In the genomic region with DNA sequence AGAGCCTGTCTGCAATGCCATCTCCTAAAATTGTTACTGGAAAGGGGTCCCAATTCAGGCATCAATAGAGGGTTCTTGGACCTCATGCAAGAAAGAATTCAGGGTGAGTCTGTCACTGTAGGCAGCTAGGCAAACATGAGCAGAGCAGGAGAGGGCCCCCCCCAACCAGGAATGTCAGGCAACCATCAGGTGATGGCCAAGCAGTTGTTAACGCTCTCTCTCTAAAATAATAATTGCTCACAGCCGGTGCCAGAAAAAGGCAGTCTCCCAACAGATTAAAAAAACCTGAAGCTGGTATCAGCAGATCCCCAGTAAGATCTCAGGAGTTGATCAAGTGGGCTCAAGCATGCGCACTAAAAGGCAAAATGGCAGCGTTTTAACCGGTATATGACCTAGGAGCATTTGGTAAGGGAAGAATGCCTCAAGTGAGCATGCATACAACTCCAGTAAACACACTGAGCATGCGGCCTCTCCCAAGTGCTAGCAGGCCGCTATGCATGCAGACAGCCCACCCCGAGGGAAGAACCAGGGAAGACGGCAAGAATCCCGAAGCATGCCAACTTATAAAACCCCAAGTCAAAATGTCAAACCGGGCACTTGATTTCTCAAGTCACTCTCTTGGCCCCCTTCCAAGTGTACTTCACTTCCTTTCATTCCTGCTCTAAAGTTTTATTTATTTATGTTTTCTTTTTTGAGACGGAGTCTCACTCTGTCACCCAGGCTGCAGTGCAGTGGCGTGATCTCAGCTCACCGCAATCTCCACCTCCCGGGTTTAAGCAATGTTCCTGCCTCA, we compare ENCODE assay signal across 1 cellular context.
A peak's percentile ranks its signal among the peaks of the same experiment; 100 is the strongest.
TF ChIP-seq lines count a peak whose summit lies in the region.

No MANE protein-coding gene starts in this region.

TF ChIP-seq in H1, 55 proteins besides CTCF, POLR2A, EP300 and RAD21:
- TF ChIP-seq SRF (IDR thresholded peaks at IDR 0.05; ENCODE audit: low read depth, low read length), result no peak
- no peak for TF ChIP-seq TAF7 (optimal IDR thresholded peaks at IDR 0.05; ENCODE audit: borderline replicate concordance, low read depth, low read length)
- TF ChIP-seq, protein P1, sequence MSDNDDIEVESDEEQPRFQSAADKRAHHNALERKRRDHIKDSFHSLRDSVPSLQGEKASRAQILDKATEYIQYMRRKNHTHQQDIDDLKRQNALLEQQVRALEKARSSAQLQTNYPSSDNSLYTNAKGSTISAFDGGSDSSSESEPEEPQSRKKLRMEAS (IDR thresholded peaks at IDR 0.05), result peak; percentile 48; the same call in 1 of the 2 replicates
- TF ChIP-seq E2F6 (IDR thresholded peaks at IDR 0.05), result 0 out of 2 replicates have a peak, but pooled peaks have one; percentile 18
- no peak for TF ChIP-seq SP2 (IDR thresholded peaks at IDR 0.05; ENCODE audit: low read length)
- TF ChIP-seq SUZ12 (IDR thresholded peaks at IDR 0.05; ENCODE audit: low read length), result no peak
- TF ChIP-seq ZNF274 (IDR thresholded peaks at IDR 0.05; ENCODE audit: borderline replicate concordance, extremely low read depth, low read length), result no peak
- TF ChIP-seq BRCA1 (IDR thresholded peaks at IDR 0.05; ENCODE audit: low read depth, low read length), result no peak
- no peak for TF ChIP-seq RXRA (IDR thresholded peaks at IDR 0.05; ENCODE audit: insufficient read depth, low read depth, low read length)
- no peak for TF ChIP-seq CBX8 (IDR thresholded peaks at IDR 0.05; ENCODE audit: borderline replicate concordance, low read depth, low read length)
- TF ChIP-seq, protein P2, sequence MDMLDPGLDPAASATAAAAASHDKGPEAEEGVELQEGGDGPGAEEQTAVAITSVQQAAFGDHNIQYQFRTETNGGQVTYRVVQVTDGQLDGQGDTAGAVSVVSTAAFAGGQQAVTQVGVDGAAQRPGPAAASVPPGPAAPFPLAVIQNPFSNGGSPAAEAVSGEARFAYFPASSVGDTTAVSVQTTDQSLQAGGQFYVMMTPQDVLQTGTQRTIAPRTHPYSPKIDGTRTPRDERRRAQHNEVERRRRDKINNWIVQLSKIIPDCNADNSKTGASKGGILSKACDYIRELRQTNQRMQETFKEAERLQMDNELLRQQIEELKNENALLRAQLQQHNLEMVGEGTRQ (IDR thresholded peaks at IDR 0.05; ENCODE audit: low read length), result no peak
- TF ChIP-seq FOSL1 (IDR thresholded peaks at IDR 0.05; ENCODE audit: insufficient read depth, low read depth, low read length), result no peak
- TF ChIP-seq SIN3A (conservative IDR thresholded peaks at IDR 0.05 in 1 of 2, IDR thresholded peaks at IDR 0.05 in 1 of 2; ENCODE audit: low read depth in 1 of 2, low read length in 2 of 2), result no peak
- no peak for TF ChIP-seq BACH1 (IDR thresholded peaks at IDR 0.05; ENCODE audit: low read length)
- TF ChIP-seq CTBP2 (IDR thresholded peaks at IDR 0.05; ENCODE audit: borderline replicate concordance, insufficient read depth, insufficient read length, low read length), result no peak
- no peak for TF ChIP-seq SAP30 (IDR thresholded peaks at IDR 0.05; ENCODE audit: insufficient read depth, insufficient replicate concordance, low read length)
- 0 out of 2 replicates have a peak, but pooled peaks have one; percentile 12 for TF ChIP-seq YY1 (IDR thresholded peaks at IDR 0.05; ENCODE audit: low read depth, low read length)
- TF ChIP-seq GTF2F1 (IDR thresholded peaks at IDR 0.05; ENCODE audit: borderline replicate concordance, low read depth, low read length), result no peak
- no peak for TF ChIP-seq EGR1 (IDR thresholded peaks at IDR 0.05; ENCODE audit: borderline replicate concordance, low read depth, low read length)
- no peak for TF ChIP-seq CHD2 (IDR thresholded peaks at IDR 0.05; ENCODE audit: low read length)
- TF ChIP-seq POU5F1 (IDR thresholded peaks at IDR 0.05; ENCODE audit: low read depth, low read length), result no peak
- TF ChIP-seq BCL11A (IDR thresholded peaks at IDR 0.05; ENCODE audit: low read depth in 2 of 2, low read length in 2 of 2), result no peak
- 0 out of 2 replicates have a peak, but pooled peaks have one; percentile 10 for TF ChIP-seq TEAD4 (IDR thresholded peaks at IDR 0.05; ENCODE audit: low read depth, low read length)
- TF ChIP-seq CEBPB (IDR thresholded peaks at IDR 0.05; ENCODE audit: low read depth, low read length), result no peak
- no peak for TF ChIP-seq EZH2 (IDR thresholded peaks at IDR 0.05; ENCODE audit: low read depth, low read length, severe bottlenecking)
- no peak for TF ChIP-seq KDM1A (IDR thresholded peaks at IDR 0.05; ENCODE audit: borderline replicate concordance, low read length)
- no peak for TF ChIP-seq TAF1 (IDR thresholded peaks at IDR 0.05; ENCODE audit: low read depth, low read length)
TF ChIP-seq in H1: peak in this region for 4.
